ENCODE assay signal across 9 cellular contexts in the genomic region with DNA sequence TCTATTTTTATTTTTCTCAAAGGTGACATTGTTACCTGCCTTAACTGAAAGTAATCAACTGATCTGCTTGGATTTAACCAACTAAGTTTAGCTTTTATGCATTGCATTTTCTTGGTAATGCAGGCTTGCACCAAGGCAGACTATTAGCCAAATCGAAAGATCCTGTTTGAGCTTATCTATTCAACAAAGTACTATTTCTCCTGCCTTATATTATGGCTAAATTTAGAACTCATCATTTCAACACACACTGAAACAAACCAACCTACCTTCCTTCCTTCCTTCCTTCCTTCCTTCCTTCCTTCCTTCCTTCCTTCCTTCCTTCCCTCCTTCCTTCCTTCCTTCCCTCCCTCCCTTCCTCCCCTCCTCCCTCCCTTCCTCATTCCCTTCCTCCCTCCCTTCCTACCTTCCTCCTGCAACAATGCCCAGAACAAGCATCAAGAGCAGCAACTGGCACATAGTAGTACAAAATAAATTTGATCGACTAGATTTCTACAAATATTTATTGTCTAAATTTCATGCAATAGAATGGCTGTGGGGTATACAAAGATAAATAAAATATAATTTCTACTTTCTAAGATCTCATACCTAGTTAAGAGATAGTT.
"Had no signal": no experiment of that assay in that cellular context is flagged by ENCODE, and none has a peak within 500 bp of the region (broad histone marks: within the 10 kb centered on the region; RNA-seq: fewer than 3 reads in every experiment).

No MANE protein-coding gene starts in this region.

- H3K9ac ChIP-seq: GM23248 had no signal

- FAIRE-seq: K562 had no signal

- ATAC-seq: K562 had no signal

- H3K27ac ChIP-seq: GM23248, HL-60 had no signal

- DNase-seq: GM23248, GOT3, H7, HCEC 1CT, IMR-90, Kasumi-1, KG1 had no signal

- H2AFZ ChIP-seq: GM23248 had no signal

- H3K4me3 ChIP-seq: GM23248, K562 had no signal
